11 cellular contexts compared by ENCODE assay signal in the genomic region with DNA sequence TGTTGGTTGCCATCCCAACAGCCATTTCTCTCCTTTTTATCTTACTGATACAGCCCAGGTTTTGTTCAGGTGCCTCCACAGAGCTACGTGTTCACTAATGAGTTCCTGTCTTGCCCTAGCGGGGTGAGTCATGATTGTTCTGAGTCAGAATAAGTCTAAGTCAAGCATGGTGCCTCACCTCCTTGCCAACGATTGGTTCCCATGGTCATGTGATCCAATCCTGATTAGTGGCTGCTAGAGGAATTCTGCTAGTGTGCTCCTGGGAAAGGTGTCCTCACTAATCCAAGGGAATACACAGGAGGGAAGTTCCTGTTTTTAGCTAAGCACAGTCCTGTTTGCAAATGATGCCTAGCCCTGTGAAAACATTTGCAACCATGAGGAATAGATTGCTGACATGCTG.
DNase-seq lines count a peak whose midpoint lies in the region; ATAC-seq, FAIRE-seq and TF ChIP-seq lines count a peak whose summit lies in the region.
"Had no signal": no experiment of that assay in that cellular context is flagged by ENCODE, and none has a peak within 500 bp of the region (broad histone marks: within the 10 kb centered on the region; RNA-seq: fewer than 3 reads in every experiment).

No MANE protein-coding gene starts in this region.

- H3K36me3 ChIP-seq in right atrium auricular region = no peaks in the 10 kb centered on the region
- H3K36me3 ChIP-seq: tibial artery had no signal

- no peak overlapping the region for H3K4me3 ChIP-seq in right atrium auricular region
- H3K4me3 ChIP-seq: skin epidermis, tibial artery had no signal

- no peaks in the 10 kb centered on the region for H3K4me1 ChIP-seq in right atrium auricular region

- peaks cover 3% of the 10 kb centered on the region for H3K9me3 Mint-ChIP-seq in progenitor cell of endocrine pancreas (ENCODE audit: low read depth)
- H3K9me3 Mint-ChIP-seq: T-cell had no signal

- H3K27ac ChIP-seq in epithelial cell of prostate = peak overlapping the region; percentile 64
- no peak overlapping the region for H3K27ac ChIP-seq in right atrium auricular region
- H3K27ac ChIP-seq: skin epidermis, tibial artery had no signal

- TF ChIP-seq CTCF in progenitor cell of endocrine pancreas (IDR thresholded peaks at IDR 0.05; ENCODE audit: unreplicated experiment) = no peak
- TF ChIP-seq CTCF in right atrium auricular region (IDR thresholded peaks at IDR 0.05) = no peak

- FAIRE-seq in HTR-8/SVneo (lab: Jason Lieb, UNC) = peak; percentile 55

- no peaks in the 10 kb centered on the region for H3K27me3 ChIP-seq in right atrium auricular region
- H3K27me3 ChIP-seq: tibial artery had no signal

- H3K27me3 Mint-ChIP-seq in progenitor cell of endocrine pancreas = no peaks in the 10 kb centered on the region

- no peaks in the 10 kb centered on the region for H3K4me1 Mint-ChIP-seq in progenitor cell of endocrine pancreas (ENCODE audit: low read depth)
- H3K4me1 Mint-ChIP-seq: T-cell had no signal

- H3K27ac Mint-ChIP-seq in progenitor cell of endocrine pancreas = no peak overlapping the region
- H3K27ac Mint-ChIP-seq: T-cell had no signal

- H3K36me3 Mint-ChIP-seq in progenitor cell of endocrine pancreas (ENCODE audit: insufficient read depth) = no peaks in the 10 kb centered on the region
- H3K36me3 Mint-ChIP-seq: T-cell had no signal

- peak; percentile 75 for ATAC-seq in GM21447 (IDR thresholded peaks at IDR 0.05; ENCODE audit: unreplicated experiment)
- ATAC-seq: T-cell had no signal

- H3K9me3 ChIP-seq in right atrium auricular region = no peaks in the 10 kb centered on the region
- H3K9me3 ChIP-seq: tibial artery had no signal

- DNase-seq in Daoy (ENCODE audit: low read depth) (peak; percentile 36), HTR-8/SVneo (ENCODE audit: insufficient read length, low spot score) (no peak), epithelial cell of prostate (ENCODE audit: low read depth, low spot score) (peak; percentile 93), progenitor cell of endocrine pancreas (ENCODE audit: low spot score, unreplicated experiment) (no peak), inferior parietal cortex (ENCODE audit: extremely low spot score) (no peak), SK-N-DZ (ENCODE audit: low spot score) (no peak), right atrium auricular region (ENCODE audit: low spot score) (no peak)
- DNase-seq: T-cell, tibial artery had no signal

- no peak overlapping the region for H3K4me3 Mint-ChIP-seq in progenitor cell of endocrine pancreas (ENCODE audit: low read depth)
- H3K4me3 Mint-ChIP-seq: T-cell had no signal

Comparison
In these comparisons a context has a peak if more than half of its experiments do, and no peak if none do; other contexts are left out.
1. DNase-seq: peak in Daoy (single experiment) and epithelial cell of prostate (single experiment); none in HTR-8/SVneo (single experiment), progenitor cell of endocrine pancreas (single experiment), inferior parietal cortex (single experiment), SK-N-DZ (single experiment) and right atrium auricular region (single experiment).